ENCODE assay signal across 12 cellular contexts in genomic region chr3:127836004-127836882, GRCh38. TPM values are rescaled to one million over a fixed set of nuclear protein-coding genes. Genes with fewer than 3 reads are reported as not detected.
DNase-seq lines count a peak whose midpoint lies in the region; ATAC-seq, FAIRE-seq and TF ChIP-seq lines count a peak whose summit lies in the region.
"Had no signal": no experiment of that assay in that cellular context is flagged by ENCODE, and none has a peak within 500 bp of the region (broad histone marks: within the 10 kb centered on the region; RNA-seq: fewer than 3 reads in every experiment).

No MANE protein-coding gene starts in this region.

- peak; percentile 80 for ATAC-seq in GM18517 (IDR thresholded peaks at IDR 0.05; ENCODE audit: unreplicated experiment)
- ATAC-seq in GM21423 (IDR thresholded peaks at IDR 0.05; ENCODE audit: unreplicated experiment) = peak; percentile 77
- peak; percentile 84 for ATAC-seq in HG03108 (IDR thresholded peaks at IDR 0.05; ENCODE audit: unreplicated experiment)
- ATAC-seq: WTC11 had no signal

- H2AFZ ChIP-seq in H1 (ENCODE audit: low read length) = 0 out of 2 replicates have a peak overlapping the region, but pooled peaks have one; percentile 33

- no peak overlapping the region for H3K23ac ChIP-seq in H1 (ENCODE audit: insufficient read length)

- H3K4me2 ChIP-seq in H1 (ENCODE audit: insufficient read depth in 1 of 2, low read depth in 2 of 2, low read length in 2 of 2) = no peak overlapping the region

- no peak overlapping the region for H2BK20ac ChIP-seq in H1 (ENCODE audit: low read length)

- no peak overlapping the region for H2BK5ac ChIP-seq in H1 (ENCODE audit: low read depth, low read length)

- no peak overlapping the region for H2BK12ac ChIP-seq in H1 (ENCODE audit: low read depth, low read length)

- H3K9me3 ChIP-seq in H1 (ENCODE audit: insufficient read depth in 2 of 2, low read depth in 1 of 2, low read length in 1 of 2) = no peaks in the 10 kb centered on the region

- no peak for TF ChIP-seq CTCF in H1 (IDR thresholded peaks at IDR 0.05; ENCODE audit: control extremely low read depth in 1 of 3, insufficient read depth in 1 of 3, low read depth in 1 of 3, low read length in 3 of 3)

- POLR2A ChIA-PET in H1 (lab: Charles Lee; ENCODE audit: partially characterized antibody) = no interaction called here

- no peak overlapping the region for H3K56ac ChIP-seq in H1 (replicated peaks; ENCODE audit: insufficient read length, low read depth, low read length)

- no peaks in the 10 kb centered on the region for H3K79me2 ChIP-seq in H1 (ENCODE audit: control insufficient read depth in 1 of 2, insufficient read depth in 2 of 2, low read length in 2 of 2)

- no peak overlapping the region for H2BK120ac ChIP-seq in H1 (replicated peaks; ENCODE audit: low read depth, low read length)

- H3K27ac ChIP-seq in H1 (ENCODE audit: low read depth, low read length) = no peak overlapping the region

- no peak for TF ChIP-seq RAD21 in H1 (IDR thresholded peaks at IDR 0.05 in 1 of 2, conservative IDR thresholded peaks at IDR 0.05 in 1 of 2; ENCODE audit: low read depth in 2 of 2, low read length in 2 of 2)

- peaks cover 0 to 2% (median 0%) of the 10 kb centered on the region in 4 experiments; a peak in 1 of 8 replicates for H3K36me3 ChIP-seq in H1 (ENCODE audit: control insufficient read depth in 2 of 4, insufficient read depth in 4 of 4, low read length in 3 of 4)

- no peak for TF ChIP-seq POLR2A in H1 (IDR thresholded peaks at IDR 0.05; ENCODE audit: control extremely low read depth in 1 of 2, low read depth in 2 of 2, low read length in 2 of 2)

- CTCF ChIA-PET in H1 (lab: Charles Lee; ENCODE audit: partially characterized antibody) = interaction anchor here (1.1 to 5.1 kb wide), 6 partner anchors 32 to 261 kb away, joined by 3 to 71 read pairs (median 5); no protein-coding TSS in a partner anchor

- FAIRE-seq in H1 (lab: Jason Lieb, UNC) = no peak

- no peaks in the 10 kb centered on the region for H3K79me1 ChIP-seq in H1 (ENCODE audit: low read depth, low read length)

- no peaks in the 10 kb centered on the region for H3K23me2 ChIP-seq in H1 (ENCODE audit: low read depth, low read length)

- H4K91ac ChIP-seq in H1 (replicated peaks; ENCODE audit: insufficient read length, low read length) = no peak overlapping the region

- 89% methylated on average over 7 of the region's 7 CpGs; no CpG with 5 or more reads in 1 of the 2 experiments for WGBS in H1 (ENCODE audit: extremely low coverage in 1 of 2, insufficient coverage in 1 of 2, insufficient read length in 1 of 2, insufficient replicate concordance in 2 of 2, low coverage in 1 of 2, low lambda C conversion rate in 2 of 2, missing lambda C conversion rate in 1 of 2), 2 experiments

- H3K14ac ChIP-seq in H1 (ENCODE audit: insufficient read length) = no peak overlapping the region

- H4K5ac ChIP-seq in H1 (ENCODE audit: insufficient read length, low read depth, low read length) = no peak overlapping the region

- no peaks in the 10 kb centered on the region for H3K27me3 ChIP-seq in H1 (replicated peaks in 1 of 4; ENCODE audit: control insufficient read depth in 3 of 4, extremely low read depth in 1 of 4, insufficient read depth in 3 of 4, low read length in 3 of 4)

- no peaks in the 10 kb centered on the region for H3K4me1 ChIP-seq in H1 (replicated peaks in 1 of 4; ENCODE audit: control insufficient read depth in 3 of 4, insufficient read depth in 4 of 4, low read length in 3 of 4)

- H3K18ac ChIP-seq in H1 (ENCODE audit: extremely low read depth, low read length) = no peak overlapping the region

- no peak overlapping the region for H2AK5ac ChIP-seq in H1 (ENCODE audit: low read depth, low read length)

- H3K9ac ChIP-seq in H1 (replicated peaks in 1 of 4; ENCODE audit: extremely low read depth in 1 of 4, low read depth in 3 of 4, low read length in 3 of 4) = no peak overlapping the region

- no peak for TF ChIP-seq EP300 in H1 (IDR thresholded peaks at IDR 0.05; ENCODE audit: borderline replicate concordance in 1 of 2, low read depth in 2 of 2, low read length in 2 of 2)

- no peak for DNase-seq in H1 (ENCODE audit: low read depth in 1 of 2, low spot score in 2 of 2)
- DNase-seq in amygdala (lab: John Stamatoyannopoulos, UW) = no peak
- DNase-seq in SHP77 (lab: John Stamatoyannopoulos, UW) = no peak
- no peak for DNase-seq in NCI-H2029 (lab: John Stamatoyannopoulos, UW)
- no peak for DNase-seq in activated CD8-positive, alpha-beta memory T cell treated with anti-CD3 and anti-CD28 coated beads, Interleukin-2, amount 50 U/mL, for 4 hours
- DNase-seq: CD8-positive, alpha-beta memory T cell; NCI-H748 treated with DMSO at 0.1 percent for 48 hours; stimulated activated naive CD8-positive, alpha-beta T cell treated with anti-CD3 and anti-CD28 coated beads, Interleukin-15, Interleukin-2, amounts not matched to agents 100 U/mL and 50 U/mL, for 24 hours had no signal

- no peak overlapping the region for H3K4ac ChIP-seq in H1 (replicated peaks; ENCODE audit: insufficient read length, low read depth, low read length)

- H3K4me3 ChIP-seq in H1 (ENCODE audit: extremely low read depth in 1 of 4, insufficient read depth in 2 of 4, low read depth in 3 of 4, low read length in 4 of 4) = no peak overlapping the region

- no peak overlapping the region for H4K8ac ChIP-seq in H1 (ENCODE audit: extremely low read depth, insufficient read depth, low read length)

- no peaks in the 10 kb centered on the region for H4K20me1 ChIP-seq in H1 (replicated peaks in 1 of 2; ENCODE audit: control insufficient read depth in 1 of 2, insufficient read depth in 2 of 2, low read length in 2 of 2)

- no peak overlapping the region for H2BK15ac ChIP-seq in H1 (ENCODE audit: low read length)

TF ChIP-seq in H1, 55 proteins besides CTCF, POLR2A, EP300 and RAD21:
- TF ChIP-seq RNF2 (IDR thresholded peaks at IDR 0.05; ENCODE audit: borderline replicate concordance, low read depth, low read length, missing control alignments, poor library complexity, severe bottlenecking) (no peak), GABPA (IDR thresholded peaks at IDR 0.05; ENCODE audit: borderline replicate concordance, insufficient read depth, low read length) (no peak), JUND (IDR thresholded peaks at IDR 0.05; ENCODE audit: low read length) (no peak), ATF3 (IDR thresholded peaks at IDR 0.05; ENCODE audit: insufficient read depth, low read depth, low read length) (no peak), ATF2 (IDR thresholded peaks at IDR 0.05; ENCODE audit: low read length) (no peak), NRF1 (IDR thresholded peaks at IDR 0.05; ENCODE audit: low read depth, low read length) (no peak), BACH1 (IDR thresholded peaks at IDR 0.05; ENCODE audit: low read length) (no peak), JUN (IDR thresholded peaks at IDR 0.05; ENCODE audit: low read depth, low read length) (no peak), SIN3A (conservative IDR thresholded peaks at IDR 0.05 in 1 of 2, IDR thresholded peaks at IDR 0.05 in 1 of 2; ENCODE audit: low read depth in 1 of 2, low read length in 2 of 2) (no peak), KDM1A (IDR thresholded peaks at IDR 0.05; ENCODE audit: borderline replicate concordance, low read length) (no peak), FOSL1 (IDR thresholded peaks at IDR 0.05; ENCODE audit: insufficient read depth, low read depth, low read length) (no peak), ASH2L (IDR thresholded peaks at IDR 0.05; ENCODE audit: low read length) (no peak), SP4 (IDR thresholded peaks at IDR 0.05; ENCODE audit: low read length) (no peak), USF2 (IDR thresholded peaks at IDR 0.05; ENCODE audit: low read length) (no peak), GTF2F1 (IDR thresholded peaks at IDR 0.05; ENCODE audit: borderline replicate concordance, low read depth, low read length) (no peak)

RNA-seq across cellular contexts. Expression of gene MGLL, which starts 13.9 kb away (rescaled TPM):
- total RNA-seq in H1 (2021; fragmentation: NEBNext Ultra II Directional; extraction: Animal tissue kit (Norgen Biotek cat#: 25700)) = 0.34 and 0.75 TPM in 2 replicates
- 0.05 and 0.24 TPM in 2 replicates for polyA plus RNA-seq in H1 (2011; rRNA removed)
- 0.13 TPM for polyA plus RNA-seq in H1 (2011; cell fraction: cytosol; rRNA removed)
- polyA plus RNA-seq in H1 (2011; cell fraction: nucleus; rRNA removed) = 0.13 TPM
- polyA plus RNA-seq in H1 (2012, experiment 1 of 2) = 0.05 to 1.1 TPM (median 0.35 TPM) in 4 replicates
- polyA plus RNA-seq in H1 (2012, experiment 2 of 2) = 0.10 TPM
- polyA plus RNA-seq in H1 (2013, experiment 1 of 2) = 0.79 TPM
- polyA plus RNA-seq in H1 (2013, experiment 2 of 2) = 0.64 TPM
- polyA minus RNA-seq in H1 (2011; rRNA and poly(A)+ RNA removed) = 0.38 and 1.6 TPM in 2 replicates
- polyA minus RNA-seq in H1 (2011; cell fraction: cytosol; rRNA and poly(A)+ RNA removed) = 15.9 TPM
- polyA minus RNA-seq in H1 (2011; cell fraction: nucleus; rRNA and poly(A)+ RNA removed) = 0.70 TPM
